ENCODE assay signal across 18 cellular contexts in the genomic region with DNA sequence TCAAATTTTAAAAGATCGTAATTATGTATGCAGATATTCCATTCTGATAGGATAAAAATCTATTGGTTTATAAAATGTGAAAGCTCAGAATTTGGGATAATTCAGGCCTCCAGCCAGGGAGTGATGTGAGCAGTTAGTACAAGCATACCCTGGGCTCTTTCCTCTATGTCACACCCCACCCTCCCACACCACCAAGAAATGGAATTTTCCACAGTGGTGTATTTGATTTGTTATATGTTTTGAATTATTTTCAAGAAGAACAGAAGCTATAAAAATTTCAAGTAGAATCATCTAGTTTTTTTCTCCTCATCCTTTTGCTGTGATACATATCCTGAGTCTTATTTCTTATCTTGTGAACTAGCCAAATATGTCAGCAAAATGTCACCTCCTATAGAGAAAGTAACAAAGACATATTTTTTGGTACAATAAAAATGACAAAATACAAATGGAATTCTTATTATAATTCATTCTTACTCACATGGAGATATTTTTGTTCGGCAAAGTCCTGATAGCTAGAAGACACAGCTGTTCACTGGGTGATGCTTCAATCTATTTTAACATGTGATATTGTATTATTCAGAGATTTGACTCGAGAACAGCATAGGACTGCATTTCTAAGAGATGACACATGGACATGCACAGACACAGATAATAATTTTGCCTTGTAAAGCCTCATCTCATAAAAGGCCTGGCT.
DNase-seq lines count a peak whose midpoint lies in the region; ATAC-seq and TF ChIP-seq lines count a peak whose summit lies in the region.
"Had no signal": no experiment of that assay in that cellular context is flagged by ENCODE, and none has a peak within 500 bp of the region (broad histone marks: within the 10 kb centered on the region; RNA-seq: fewer than 3 reads in every experiment).

No MANE protein-coding gene starts in this region.

- no peak for ATAC-seq in GM19351 (IDR thresholded peaks at IDR 0.05; ENCODE audit: unreplicated experiment)

- no peak overlapping the region for H3K4me3 ChIP-seq in foreskin fibroblast (ENCODE audit: low read depth in 1 of 2, low read length in 2 of 2)
- H3K4me3 ChIP-seq in smooth muscle cell: no peak overlapping the region
- H3K4me3 ChIP-seq: esophagus squamous epithelium, MG63, transverse colon had no signal

- no peaks in the 10 kb centered on the region for H4K20me1 ChIP-seq in smooth muscle cell (ENCODE audit: low read depth)

- no peaks in the 10 kb centered on the region for H3K4me1 ChIP-seq in smooth muscle cell (ENCODE audit: low read depth)
- H3K4me1 ChIP-seq: transverse colon had no signal

- 36% methylated on average over 3 of the region's 3 CpGs for WGBS in smooth muscle cell (ENCODE audit: low lambda C conversion rate)

- no peak overlapping the region for H3K4me2 ChIP-seq in smooth muscle cell

- no peak overlapping the region for H2AFZ ChIP-seq in smooth muscle cell (ENCODE audit: low read depth)

- peak; percentile 74 for DNase-seq in GM03348 (ENCODE audit: low spot score)
- DNase-seq in amniotic stem cell (lab: John Stamatoyannopoulos, UW): peak; percentile 75
- DNase-seq in foreskin fibroblast: peak; percentile 61 to 88
- no peak for DNase-seq in smooth muscle cell (lab: John Stamatoyannopoulos, UW; ENCODE audit: unreplicated experiment)
- DNase-seq in SIG-M5 treated with dmso at 0.1 percent for 504 hours (lab: John Stamatoyannopoulos, UW; ENCODE audit: unreplicated experiment): no peak
- no peak for DNase-seq in GM13976 (ENCODE audit: low spot score)
- no peak for DNase-seq in DMS53 (lab: John Stamatoyannopoulos, UW)
- DNase-seq: activated CD4-positive, alpha-beta T cell treated with anti-CD3 and anti-CD28 coated beads, Interleukin-2, amount 10 ng/mL, durations not matched to agents 24 days and 14 days; COR-L47; esophagus squamous epithelium; MG63; midbrain; NCI-H2081; NCI-H748 treated with DMSO at 0.1 percent for 48 hours; RPMI8226; transverse colon had no signal

- peak overlapping the region; percentile 9 for H3K27ac ChIP-seq in smooth muscle cell (ENCODE audit: low read depth)
- H3K27ac ChIP-seq: esophagus squamous epithelium, HL-60, transverse colon had no signal

- no peaks in the 10 kb centered on the region for H3K36me3 ChIP-seq in smooth muscle cell (ENCODE audit: low read depth)
- H3K36me3 ChIP-seq: esophagus squamous epithelium, MG63, transverse colon had no signal

- H3K79me2 ChIP-seq in smooth muscle cell (ENCODE audit: low read depth): no peaks in the 10 kb centered on the region

- TF ChIP-seq CTCF in foreskin fibroblast (IDR thresholded peaks at IDR 0.05; ENCODE audit: low read depth, low read length) (no peak), smooth muscle cell (IDR thresholded peaks at IDR 0.05; ENCODE audit: borderline replicate concordance, insufficient read depth, poor library complexity, severe bottlenecking) (no peak), GM13976 (IDR thresholded peaks at IDR 0.05; ENCODE audit: borderline replicate concordance, control extremely low read depth, extremely low read depth, insufficient read depth, missing control alignments) (no peak)

- in situ Hi-C loops in GM13976 (cut with MboI; ENCODE audit: low sequenced_read_pairs, unreplicated experiment): no loop called here

- no peaks in the 10 kb centered on the region for H3K9me3 ChIP-seq in smooth muscle cell (replicated peaks; ENCODE audit: low read depth)
- H3K9me3 ChIP-seq: esophagus squamous epithelium, MG63 had no signal

- H3K27me3 ChIP-seq in smooth muscle cell (ENCODE audit: low read depth): no peaks in the 10 kb centered on the region
- H3K27me3 ChIP-seq: esophagus squamous epithelium, MG63, transverse colon had no signal

- H3K9ac ChIP-seq in smooth muscle cell (ENCODE audit: low read depth): no peak overlapping the region

- H3F3A ChIP-seq in smooth muscle cell (ENCODE audit: low read depth): no peaks in the 10 kb centered on the region

Comparison
In these comparisons a context has a peak if more than half of its experiments do, and no peak if none do; other contexts are left out.
1. DNase-seq: peak in GM03348 (single experiment), amniotic stem cell (single experiment) and foreskin fibroblast (2 of 2); none in smooth muscle cell (single experiment), SIG-M5 treated with dmso at 0.1 percent for 504 hours (single experiment), GM13976 (single experiment) and DMS53 (single experiment).